In the genomic region with DNA sequence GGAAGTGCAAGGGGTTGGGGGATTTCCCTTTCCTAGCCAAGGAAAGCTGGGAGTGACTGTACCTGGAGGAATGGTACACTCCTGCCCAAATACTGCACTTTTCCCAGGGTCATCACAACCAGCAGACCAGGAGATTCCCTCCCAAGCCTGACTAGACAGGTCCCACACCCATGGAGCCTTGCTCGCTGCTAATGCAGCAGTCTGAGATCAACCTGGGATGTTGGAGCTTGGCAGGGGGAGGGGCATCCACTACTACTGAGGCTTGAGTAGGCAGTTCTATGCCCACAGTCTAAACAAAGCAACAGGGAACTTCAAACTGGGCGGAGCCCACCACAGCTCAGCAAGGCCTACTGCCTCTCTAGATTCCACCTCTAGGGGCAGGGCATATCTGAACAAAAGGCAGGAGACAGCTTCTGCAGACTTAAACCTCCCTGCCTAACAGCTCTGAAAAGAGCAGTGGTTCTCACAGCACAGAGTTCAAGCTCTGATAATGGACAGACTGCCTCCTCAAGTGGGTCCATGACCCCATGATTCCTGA, we compare ENCODE assay signal across 32 cellular contexts. TPM values are rescaled to one million over a fixed set of nuclear protein-coding genes. Genes with fewer than 3 reads are reported as not detected.
A peak's percentile ranks its signal among the peaks of the same experiment; 100 is the strongest.
DNase-seq lines count a peak whose midpoint lies in the region; ATAC-seq and TF ChIP-seq lines count a peak whose summit lies in the region.
"Had no signal": no experiment of that assay in that cellular context is flagged by ENCODE, and none has a peak within 500 bp of the region (broad histone marks: within the 10 kb centered on the region; RNA-seq: fewer than 3 reads in every experiment).

No MANE protein-coding gene starts in this region.

- no peaks in the 10 kb centered on the region for H3K79me2 ChIP-seq in MM.1S (ENCODE audit: low read length)

- H3F3A ChIP-seq in MM.1S (ENCODE audit: insufficient read depth, low read length) = no peaks in the 10 kb centered on the region

- no peaks in the 10 kb centered on the region for H3K4me1 ChIP-seq in MM.1S (ENCODE audit: low read length)
- H3K4me1 ChIP-seq in BE2C = no peaks in the 10 kb centered on the region
- H3K4me1 ChIP-seq: left ventricle myocardium inferior, SJCRH30, suprapubic skin had no signal

- DNase-seq in ELF-1 (ENCODE audit: low read depth, low spot score) (peak; percentile 43), HT-29 (ENCODE audit: low spot score) (peak; percentile 23), SW480 (ENCODE audit: low spot score) (peak; percentile 46), iPS-NIHi11 (ENCODE audit: low spot score) (peak; percentile 10), MM.1S (no peak), BE2C (no peak)
- DNase-seq: activated CD4-positive, alpha-beta T cell treated with anti-CD3 and anti-CD28 coated beads, Interleukin-2, amount 10 ng/mL, durations not matched to agents 7 days and 5 days; activated gamma-delta T cell; activated naive CD8-positive, alpha-beta T cell treated with anti-CD3 and anti-CD28 coated beads for 36 hours; activated T-cell treated with anti-CD3 and anti-CD28 coated beads, Interleukin-2, amount 50 U/mL, for 24 hours; aorta; CD4-positive, alpha-beta memory T cell; effector CD4-positive, alpha-beta T cell; KBM-7; left ventricle myocardium inferior; NCI-H1417 treated with DMSO at 0.1 percent for 48 hours; NCI-H2081 treated with DMSO at 0.1 percent for 48 hours; NCI-H2227 treated with DMSO at 0.1 percent for 48 hours; NCI-H526; SJCRH30; stimulated activated CD4-positive, alpha-beta T cell treated with anti-CD3 and anti-CD28 coated beads, Interleukin-1b, Interleukin-23, amount 100 ng/mL, for 48 hours; stimulated activated naive CD4-positive, alpha-beta T cell treated with Interleukin-2 at 50 U/mL for 16 hours; SW 1271; T-helper 9 cell had no signal

- H3K27ac ChIP-seq in MM.1S (ENCODE audit: low read length) = no peak overlapping the region
- H3K27ac ChIP-seq: epithelial cell of prostate, left ventricle myocardium inferior, SJCRH30, suprapubic skin had no signal

- no peaks in the 10 kb centered on the region for H3K9me2 ChIP-seq in MM.1S (replicated peaks; ENCODE audit: insufficient read depth, low read length)

- H3K27me3 ChIP-seq in MM.1S (replicated peaks; ENCODE audit: insufficient read depth, low read length) (no peaks in the 10 kb centered on the region), BE2C (no peaks in the 10 kb centered on the region)
- H3K27me3 ChIP-seq: SJCRH30, suprapubic skin had no signal

- H3K4me3 ChIP-seq in MM.1S (ENCODE audit: low read length) = no peak overlapping the region
- no peak overlapping the region for H3K4me3 ChIP-seq in BE2C (ENCODE audit: low read depth, low read length)
- H3K4me3 ChIP-seq: GM12878, left ventricle myocardium inferior, SJCRH30, suprapubic skin had no signal

- no peak overlapping the region for H3K9ac ChIP-seq in MM.1S (ENCODE audit: low read length)

- no peak overlapping the region for H3K4me2 ChIP-seq in MM.1S (ENCODE audit: low read depth, low read length)

- no peaks in the 10 kb centered on the region for H3K9me3 ChIP-seq in MM.1S (replicated peaks; ENCODE audit: insufficient read depth, low read length)
- H3K9me3 ChIP-seq in BE2C = no peaks in the 10 kb centered on the region
- H3K9me3 ChIP-seq: left ventricle myocardium inferior, SJCRH30, suprapubic skin had no signal

- no peak for ATAC-seq in GM21723 (IDR thresholded peaks at IDR 0.05; ENCODE audit: unreplicated experiment)
- ATAC-seq: GM12878 had no signal

- TF ChIP-seq CTCF in MM.1S (IDR thresholded peaks at IDR 0.05; ENCODE audit: low read length) (no peak), BE2C (IDR thresholded peaks at IDR 0.05; ENCODE audit: low read depth, low read length) (no peak)

- H4K20me1 ChIP-seq in MM.1S (ENCODE audit: insufficient read depth, low read length) = no peaks in the 10 kb centered on the region

- no peaks in the 10 kb centered on the region for H3K36me3 ChIP-seq in MM.1S (replicated peaks; ENCODE audit: insufficient read depth, low read length)
- H3K36me3 ChIP-seq in BE2C = no peaks in the 10 kb centered on the region
- H3K36me3 ChIP-seq: left ventricle myocardium inferior, SJCRH30, suprapubic skin had no signal

- H2AFZ ChIP-seq in MM.1S (ENCODE audit: low read length) = no peak overlapping the region

RNA-seq across cellular contexts. Expression of a gene that starts 58.5 kb away (rescaled TPM):
- total RNA-seq in HT-29 (2014; rRNA removed; shearing (Covaris generic)) = 0.18 and 0.43 TPM in 2 replicates
- polyA plus RNA-seq in BE2C (2012; ENCODE audit: insufficient read depth, insufficient read length, low read depth) = not detected
- total RNA-seq: activated CD4-positive, alpha-beta T cell treated with anti-CD3 and anti-CD28 coated beads, Interleukin-2, amount 10 ng/mL, durations not matched to agents 7 days and 5 days; activated naive CD8-positive, alpha-beta T cell treated with anti-CD3 and anti-CD28 coated beads for 36 hours; aorta; CD4-positive, alpha-beta memory T cell; glomerular endothelial cell; HT1080; left ventricle myocardium inferior; mesenteric fat pad; SJCRH30; suprapubic skin; ureter had no signal
- polyA plus RNA-seq: aorta; CD4-positive, alpha-beta memory T cell had no signal

Comparison
In these comparisons a context has a peak if more than half of its experiments do, and no peak if none do; other contexts are left out.
1. DNase-seq: peak in ELF-1 (single experiment), HT-29 (single experiment), SW480 (single experiment) and iPS-NIHi11 (single experiment); none in MM.1S (single experiment) and BE2C (single experiment).